ENCODE assay signal across 20 cellular contexts in the genomic region with DNA sequence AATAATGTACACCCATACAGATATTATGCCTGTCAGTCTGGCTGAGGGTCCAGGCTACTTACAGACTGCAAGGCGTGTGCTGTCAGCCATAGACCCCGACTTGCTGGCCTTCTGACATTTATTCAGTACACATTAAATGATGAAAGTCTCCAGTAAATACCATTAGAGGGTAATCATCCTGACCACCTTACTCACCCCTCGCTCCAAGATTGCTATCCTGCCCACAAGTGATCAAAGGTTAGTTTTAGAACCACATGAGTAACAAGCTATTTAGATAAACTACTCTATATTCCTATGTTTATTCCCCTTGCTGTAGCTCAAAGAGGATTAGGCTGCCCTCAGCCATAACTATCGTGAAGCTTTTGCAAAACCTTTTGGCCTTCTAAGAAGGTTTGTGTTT.
"Had no signal": no experiment of that assay in that cellular context is flagged by ENCODE, and none has a peak within 500 bp of the region (broad histone marks: within the 10 kb centered on the region; RNA-seq: fewer than 3 reads in every experiment).

No MANE protein-coding gene starts in this region.

- H3K4me3 ChIP-seq: coronary artery, heart left ventricle, right atrium auricular region, sigmoid colon, skin epidermis, stomach, thoracic aorta, uterus had no signal

- H3K36me3 ChIP-seq: heart left ventricle, right atrium auricular region, sigmoid colon, stomach, thoracic aorta, uterus had no signal

- FAIRE-seq: endothelial cell of umbilical vein had no signal

- H3K27me3 ChIP-seq: heart left ventricle, right atrium auricular region, sigmoid colon, stomach, uterus had no signal

- H3K27ac ChIP-seq: coronary artery, heart left ventricle, right atrium auricular region, sigmoid colon, skin epidermis, stomach, thoracic aorta, uterus had no signal

- ATAC-seq: heart left ventricle, natural killer cell had no signal

- H3K4me1 ChIP-seq: heart left ventricle, right atrium auricular region, sigmoid colon, stomach, uterus had no signal

- DNase-seq: effector CD4-positive, alpha-beta T cell; endodermal cell; erythroblast; foreskin melanocyte; heart left ventricle; hippocampal formation; mammary epithelial cell; natural killer cell; posterior cingulate gyrus; sigmoid colon; stimulated activated naive CD4-positive, alpha-beta T cell; stomach; substantia nigra; trophoblast cell; uterus had no signal
